Comparison of ENCODE assay signal across 15 cellular contexts in genomic region chr10:119118231-119118630, GRCh38.
"Had no signal": no experiment of that assay in that cellular context is flagged by ENCODE, and none has a peak within 500 bp of the region (broad histone marks: within the 10 kb centered on the region; RNA-seq: fewer than 3 reads in every experiment).

No MANE protein-coding gene starts in this region.

- H3K4me3 ChIP-seq: coronary artery, dorsolateral prefrontal cortex, ovary, right atrium auricular region, smooth muscle cell had no signal

- H3K36me3 Mint-ChIP-seq: natural killer cell had no signal

- H3K9me3 Mint-ChIP-seq: natural killer cell, neural crest cell had no signal

- FAIRE-seq: endometrium, frontal cortex had no signal

- H3K4me3 Mint-ChIP-seq: natural killer cell, neural crest cell had no signal

- H3K36me3 ChIP-seq: ovary had no signal

- H3K27ac ChIP-seq: coronary artery, dorsolateral prefrontal cortex, ovary, right atrium auricular region had no signal

- H3K4me1 Mint-ChIP-seq: neural crest cell had no signal

- H3K9me3 ChIP-seq: ovary, right atrium auricular region had no signal

- DNase-seq: dorsolateral prefrontal cortex; effector CD8-positive, alpha-beta T cell; islet precursor cell; mammary epithelial cell; natural killer cell; ovary; stimulated activated CD4-positive, alpha-beta T cell treated with anti-CD3 and anti-CD28 coated beads, Interleukin-2, amount 100 ng/mL, for 48 hours; stimulated activated naive CD4-positive, alpha-beta T cell treated with Interleukin-2 at 50 U/mL for 16 hours; trophoblast cell had no signal

- H3K27me3 ChIP-seq: dorsolateral prefrontal cortex, ovary, right atrium auricular region had no signal

- H3K27ac Mint-ChIP-seq: natural killer cell had no signal
